Comparison of ENCODE assay signal across 11 cellular contexts in the genomic region with DNA sequence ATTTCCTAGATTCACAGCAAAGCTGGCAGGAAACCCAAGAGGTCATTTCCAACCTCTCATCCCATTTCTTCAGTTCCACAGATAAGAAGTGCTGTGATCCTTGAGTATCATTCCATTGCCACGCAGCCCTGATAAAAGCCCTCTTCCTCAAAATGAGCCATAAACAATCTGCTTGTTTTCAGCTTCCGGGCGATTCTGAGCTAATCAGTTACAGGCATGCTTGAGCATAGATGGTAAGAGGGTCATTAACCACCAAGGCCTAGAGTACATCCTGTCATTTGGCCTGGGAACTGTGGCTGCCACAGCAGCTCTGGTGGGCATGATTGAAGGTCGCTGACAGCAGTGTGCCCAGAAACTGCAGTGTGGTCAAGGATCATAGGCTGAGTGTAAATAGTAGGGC. TPM values are rescaled to one million over a fixed set of nuclear protein-coding genes. Genes with fewer than 3 reads are reported as not detected.
DNase-seq lines count a peak whose midpoint lies in the region; ATAC-seq, FAIRE-seq and TF ChIP-seq lines count a peak whose summit lies in the region.
"Had no signal": no experiment of that assay in that cellular context is flagged by ENCODE, and none has a peak within 500 bp of the region (broad histone marks: within the 10 kb centered on the region; RNA-seq: fewer than 3 reads in every experiment).

No MANE protein-coding gene starts in this region.

- peak in 1 of 2 experiments; percentile 39; a peak in 3 of 6 replicates for ATAC-seq in A549
- ATAC-seq in GM21619 (IDR thresholded peaks at IDR 0.05; ENCODE audit: unreplicated experiment) = peak; percentile 91
- ATAC-seq in activated CD4-positive, CD25-positive, alpha-beta regulatory T cell treated with anti-CD3 and anti-CD28 coated beads, Interleukin-2, amount 50 U/mL, for 24 hours = no peak
- ATAC-seq in stimulated activated memory B cell treated with anti-CD40 and anti-IgM and Interleukin-4, amounts not matched to agents 10 μg/mL and 1 μg/mL and 100 μg/mL, for 72 hours = no peak
- ATAC-seq: body of pancreas had no signal

- no peak for TF ChIP-seq CTCF in A549 (IDR thresholded peaks at IDR 0.05)
- TF ChIP-seq CTCF in fibroblast of villous mesenchyme (IDR thresholded peaks at IDR 0.05; ENCODE audit: insufficient read depth, low read depth, low read length) = no peak

- no peak for TF ChIP-seq EP300 in A549 (IDR thresholded peaks at IDR 0.05)

- no peaks in the 10 kb centered on the region for H3K27me3 Mint-ChIP-seq in stimulated activated memory B cell treated with anti-CD40 and anti-IgM and Interleukin-4, amounts not matched to agents 10 μg/mL and 1 μg/mL and 100 μg/mL, for 72 hours

- WGBS in A549 (ENCODE audit: missing lambda C conversion rate) = 23% methylated on average over 4 of the region's 4 CpGs

- DNase-seq in A549 (ENCODE audit: low read depth in 1 of 2, low spot score in 1 of 2) (no peak), NCI-H1105 treated with DMSO at 0.1 percent for 48 hours (lab: John Stamatoyannopoulos, UW) (peak; percentile 64), fibroblast of villous mesenchyme (ENCODE audit: low read depth) (peak; percentile 73), SK-N-DZ (ENCODE audit: low spot score) (no peak)
- DNase-seq in stimulated activated CD4-positive, alpha-beta T cell treated with anti-CD3 and anti-CD28 coated beads, Interleukin-15, amount 100 ng/mL, for 24 hours = no peak
- DNase-seq: activated CD4-positive, alpha-beta T cell treated with anti-CD3 and anti-CD28 coated beads, Interleukin-2, amount 10 ng/mL, durations not matched to agents 24 days and 14 days; body of pancreas; NCI-H774 had no signal

- H3K9me3 Mint-ChIP-seq in stimulated activated memory B cell treated with anti-CD40 and anti-IgM and Interleukin-4, amounts not matched to agents 10 μg/mL and 1 μg/mL and 100 μg/mL, for 72 hours = peaks cover 3% of the 10 kb centered on the region
- H3K9me3 Mint-ChIP-seq: activated CD4-positive, alpha-beta T cell treated with anti-CD3 and anti-CD28 coated beads, Interleukin-2, amount 10 ng/mL, durations not matched to agents 24 days and 14 days had no signal

- FAIRE-seq in A549 (lab: Jason Lieb, UNC) = no peak

- no peak overlapping the region for H3K4me3 Mint-ChIP-seq in stimulated activated memory B cell treated with anti-CD40 and anti-IgM and Interleukin-4, amounts not matched to agents 10 μg/mL and 1 μg/mL and 100 μg/mL, for 72 hours
- H3K4me3 Mint-ChIP-seq: activated CD4-positive, alpha-beta T cell treated with anti-CD3 and anti-CD28 coated beads, Interleukin-2, amount 10 ng/mL, durations not matched to agents 24 days and 14 days had no signal

- H3K27ac Mint-ChIP-seq in stimulated activated memory B cell treated with anti-CD40 and anti-IgM and Interleukin-4, amounts not matched to agents 10 μg/mL and 1 μg/mL and 100 μg/mL, for 72 hours = no peak overlapping the region
- H3K27ac Mint-ChIP-seq: activated CD4-positive, alpha-beta T cell treated with anti-CD3 and anti-CD28 coated beads, Interleukin-2, amount 10 ng/mL, durations not matched to agents 24 days and 14 days had no signal

- no peak for TF ChIP-seq POLR2A in A549 (IDR thresholded peaks at IDR 0.05; ENCODE audit: low read length)

- no peaks in the 10 kb centered on the region for H3K9me3 ChIP-seq in A549
- H3K9me3 ChIP-seq: body of pancreas had no signal

- H3K36me3 Mint-ChIP-seq in stimulated activated memory B cell treated with anti-CD40 and anti-IgM and Interleukin-4, amounts not matched to agents 10 μg/mL and 1 μg/mL and 100 μg/mL, for 72 hours = no peaks in the 10 kb centered on the region

- peak overlapping the region; percentile 57 for H3K4me2 ChIP-seq in A549

- CTCF ChIA-PET in A549 (lab: Yijun Ruan, JAX) = no interaction called here

- POLR2A ChIA-PET in A549 (lab: Yijun Ruan, JAX) = no interaction called here

- peak overlapping the region; percentile 50 to 78; a peak in 5 of 6 replicates for H3K27ac ChIP-seq in A549
- H3K27ac ChIP-seq: body of pancreas had no signal

- TF ChIP-seq RAD21 in A549 (conservative IDR thresholded peaks at IDR 0.05 in 1 of 2, IDR thresholded peaks at IDR 0.05 in 1 of 2) = no peak

- peaks cover 72% of the 10 kb centered on the region for H3K4me1 ChIP-seq in A549
- H3K4me1 ChIP-seq: body of pancreas had no signal

- no peaks in the 10 kb centered on the region for H3K4me1 Mint-ChIP-seq in stimulated activated memory B cell treated with anti-CD40 and anti-IgM and Interleukin-4, amounts not matched to agents 10 μg/mL and 1 μg/mL and 100 μg/mL, for 72 hours
- H3K4me1 Mint-ChIP-seq: activated CD4-positive, alpha-beta T cell treated with anti-CD3 and anti-CD28 coated beads, Interleukin-2, amount 10 ng/mL, durations not matched to agents 24 days and 14 days had no signal

- H3K4me3 ChIP-seq in A549 (no peak overlapping the region), fibroblast of villous mesenchyme (ENCODE audit: low read depth, low read length) (no peak overlapping the region)
- H3K4me3 ChIP-seq: body of pancreas had no signal

TF ChIP-seq in A549, 52 proteins besides CTCF, POLR2A, EP300 and RAD21:
- TF ChIP-seq ZFP36 (IDR thresholded peaks at IDR 0.05; ENCODE audit: borderline replicate concordance, partially characterized antibody) (no peak), TFCP2L1 (CRISPR knock-in tag; IDR thresholded peaks at IDR 0.05) (no peak), CBX2 (IDR thresholded peaks at IDR 0.05; ENCODE audit: borderline replicate concordance, low read depth) (no peak), CHD4 (IDR thresholded peaks at IDR 0.05; ENCODE audit: borderline replicate concordance) (no peak), PHF8 (IDR thresholded peaks at IDR 0.05; ENCODE audit: borderline replicate concordance, low read depth) (no peak), MAZ (IDR thresholded peaks at IDR 0.05; ENCODE audit: borderline replicate concordance, low read depth, low read length) (no peak), NR3C1 (IDR thresholded peaks at IDR 0.05) (no peak), ZSCAN20 (CRISPR knock-in tag; IDR thresholded peaks at IDR 0.05) (no peak), SMC3 (IDR thresholded peaks at IDR 0.05) (no peak), ESRRA (IDR thresholded peaks at IDR 0.05; ENCODE audit: borderline replicate concordance, low read length) (no peak), EHF (CRISPR knock-in tag; IDR thresholded peaks at IDR 0.05) (no peak), FOSL2 (IDR thresholded peaks at IDR 0.05) (no peak), FOSL2 (CRISPR knock-in tag; IDR thresholded peaks at IDR 0.05) (no peak), RNF2 (IDR thresholded peaks at IDR 0.05; ENCODE audit: borderline replicate concordance, low read depth) (no peak), HDAC2 (IDR thresholded peaks at IDR 0.05) (no peak), TP53 (CRISPR knock-in tag; IDR thresholded peaks at IDR 0.05) (no peak), ELK1 (IDR thresholded peaks at IDR 0.05; ENCODE audit: low read depth, low read length) (no peak), FOSB (CRISPR knock-in tag; IDR thresholded peaks at IDR 0.05) (no peak), FOXS1 (CRISPR knock-in tag; IDR thresholded peaks at IDR 0.05) (no peak)
- TF ChIP-seq, protein P1, sequence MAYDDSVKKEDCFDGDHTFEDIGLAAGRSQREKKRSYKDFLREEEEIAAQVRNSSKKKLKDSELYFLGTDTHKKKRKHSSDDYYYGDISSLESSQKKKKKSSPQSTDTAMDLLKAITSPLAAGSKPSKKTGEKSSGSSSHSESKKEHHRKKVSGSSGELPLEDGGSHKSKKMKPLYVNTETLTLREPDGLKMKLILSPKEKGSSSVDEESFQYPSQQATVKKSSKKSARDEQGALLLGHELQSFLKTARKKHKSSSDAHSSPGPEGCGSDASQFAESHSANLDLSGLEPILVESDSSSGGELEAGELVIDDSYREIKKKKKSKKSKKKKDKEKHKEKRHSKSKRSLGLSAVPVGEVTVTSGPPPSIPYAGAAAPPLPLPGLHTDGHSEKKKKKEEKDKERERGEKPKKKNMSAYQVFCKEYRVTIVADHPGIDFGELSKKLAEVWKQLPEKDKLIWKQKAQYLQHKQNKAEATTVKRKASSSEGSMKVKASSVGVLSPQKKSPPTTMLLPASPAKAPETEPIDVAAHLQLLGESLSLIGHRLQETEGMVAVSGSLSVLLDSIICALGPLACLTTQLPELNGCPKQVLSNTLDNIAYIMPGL (CRISPR knock-in tag; IDR thresholded peaks at IDR 0.05; ENCODE audit: borderline replicate concordance) = no peak

RNA-seq across cellular contexts. Expression of gene P3H2, which starts 47.4 kb away (rescaled TPM):
- polyA plus RNA-seq in A549 (2011; rRNA removed) (59.9 and 72.5 TPM in 2 replicates), A549 (2017; fragmentation: RNase III; extraction: RNeasy Plus Mini Kit Qiagen cat#74134 plus additional on column Dnase treatment) (48.5 to 56.6 TPM (median 55.1 TPM) in 3 replicates)
- polyA plus RNA-seq in A549 (2012; cell fraction: cytosol; rRNA removed) = 16.2 and 21.8 TPM in 2 replicates
- 21.9 and 29.7 TPM in 2 replicates for polyA plus RNA-seq in A549 (2012; cell fraction: nucleus; rRNA removed)
- polyA minus RNA-seq in A549 (2011; rRNA and poly(A)+ RNA removed) = 37.1 and 37.2 TPM in 2 replicates
- total RNA-seq in fibroblast of villous mesenchyme = 21.9 and 51.8 TPM in 2 replicates
- 1.1 and 1.9 TPM in 2 replicates for polyA plus RNA-seq in SK-N-DZ (2014; cell fraction: cytosol; rRNA removed)
- 0.74 and 5.1 TPM in 2 replicates for polyA plus RNA-seq in SK-N-DZ (2014; cell fraction: nucleus; rRNA removed)
- total RNA-seq: activated CD4-positive, alpha-beta T cell treated with anti-CD3 and anti-CD28 coated beads, Interleukin-2, amount 10 ng/mL, durations not matched to agents 24 days and 14 days had no signal

Comparison
In these comparisons a context has a peak if more than half of its experiments do, and no peak if none do; other contexts are left out.
1. DNase-seq: peak in NCI-H1105 treated with DMSO at 0.1 percent for 48 hours (single experiment) and fibroblast of villous mesenchyme (single experiment); none in A549 (0 of 2), stimulated activated CD4-positive, alpha-beta T cell treated with anti-CD3 and anti-CD28 coated beads, Interleukin-15, amount 100 ng/mL, for 24 hours (single experiment) and SK-N-DZ (single experiment).